8 cellular contexts compared by ENCODE assay signal in the genomic region with DNA sequence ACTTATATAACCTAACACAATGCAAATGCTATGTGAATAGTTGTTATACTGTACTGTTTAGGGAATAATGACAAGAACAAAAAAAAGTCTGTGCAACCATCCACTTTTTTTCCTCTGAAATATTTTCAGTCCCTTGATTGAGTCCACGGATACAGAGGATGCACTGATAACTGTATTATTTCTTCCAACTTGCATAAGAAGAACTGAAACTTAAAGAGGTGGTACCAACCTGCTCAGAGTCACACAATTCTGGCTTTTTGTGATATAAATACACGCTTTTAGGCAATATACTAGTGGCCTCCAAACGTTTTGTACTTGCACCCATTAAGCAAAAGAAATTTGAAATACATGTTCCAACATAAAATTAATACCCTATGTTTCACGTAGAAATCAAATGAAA. TPM values are rescaled to one million over a fixed set of nuclear protein-coding genes. Genes with fewer than 3 reads are reported as not detected.
DNase-seq lines count a peak whose midpoint lies in the region; ATAC-seq and TF ChIP-seq lines count a peak whose summit lies in the region.

No MANE protein-coding gene starts in this region.

- H3K4me1 Mint-ChIP-seq in activated CD8-positive, alpha-beta T cell treated with anti-CD3 and anti-CD28 coated beads for 36 hours (ENCODE audit: low read depth), result peaks cover 32% of the 10 kb centered on the region

- H3K36me3 ChIP-seq in HCT116 (ENCODE audit: control insufficient read depth in 1 of 2, insufficient read depth in 2 of 2, low read length in 2 of 2) (no peaks in the 10 kb centered on the region), muscle layer of colon (ENCODE audit: insufficient read depth, low read length) (no peaks in the 10 kb centered on the region), vagina (no peaks in the 10 kb centered on the region)

- no peak overlapping the region for H2AFZ ChIP-seq in HCT116 (ENCODE audit: low read depth, low read length, poor library complexity, severe bottlenecking)

- H3K9me3 Mint-ChIP-seq in activated CD8-positive, alpha-beta T cell treated with anti-CD3 and anti-CD28 coated beads for 36 hours, result no peaks in the 10 kb centered on the region

- H3K9ac ChIP-seq in HCT116 (ENCODE audit: low read length), result peak overlapping the region; percentile 83
- H3K9ac ChIP-seq in muscle layer of colon (ENCODE audit: low read length), result peak overlapping the region; percentile 57

- CTCF ChIA-PET in HCT116 (lab: Charles Lee), result no interaction called here
- CTCF ChIA-PET in activated CD8-positive, alpha-beta T cell treated with anti-CD3 and anti-CD28 coated beads for 36 hours (lab: Charles Lee), result no interaction called here

- H3K27me3 ChIP-seq in HCT116 (ENCODE audit: insufficient read depth, low read length), result no peaks in the 10 kb centered on the region
- H3K27me3 ChIP-seq in muscle layer of colon (ENCODE audit: control insufficient read depth in 1 of 2, insufficient read depth in 2 of 2, low read length in 2 of 2), result no peaks in the 10 kb centered on the region
- H3K27me3 ChIP-seq in vagina, result no peaks in the 10 kb centered on the region

- H3K4me3 ChIP-seq in GM12864 (ENCODE audit: low read depth, low read length), result peak overlapping the region; percentile 64
- H3K4me3 ChIP-seq in HCT116 (replicated peaks in 1 of 2; ENCODE audit: low read depth in 1 of 2, low read length in 2 of 2), result peak overlapping the region; percentile 82 to 91
- peak overlapping the region in 1 of 2 donors; percentile 89 for H3K4me3 ChIP-seq in muscle layer of colon (ENCODE audit: low read depth in 1 of 2, low read length in 2 of 2)
- peak overlapping the region in 1 of 2 donors; percentile 75 for H3K4me3 ChIP-seq in vagina

- H3K9me3 ChIP-seq in HCT116 (ENCODE audit: control insufficient read depth in 1 of 2, insufficient read depth in 1 of 2, low read depth in 1 of 2, low read length in 2 of 2), result no peaks in the 10 kb centered on the region
- no peaks in the 10 kb centered on the region for H3K9me3 ChIP-seq in muscle layer of colon (ENCODE audit: low read length)
- H3K9me3 ChIP-seq in vagina, result no peaks in the 10 kb centered on the region

- peaks cover 9% of the 10 kb centered on the region for H3K36me3 Mint-ChIP-seq in activated CD8-positive, alpha-beta T cell treated with anti-CD3 and anti-CD28 coated beads for 36 hours (ENCODE audit: low read depth)

- peaks cover 16 to 36% of the 10 kb centered on the region in 2 experiments; a peak in 3 of 4 replicates for H3K4me1 ChIP-seq in HCT116 (ENCODE audit: control insufficient read depth in 1 of 2, insufficient read depth in 2 of 2, low read length in 2 of 2)
- H3K4me1 ChIP-seq in muscle layer of colon (ENCODE audit: insufficient read depth, low read length), result peaks cover 11% of the 10 kb centered on the region
- peaks cover 25% of the 10 kb centered on the region for H3K4me1 ChIP-seq in vagina

- RAD21 ChIA-PET in HCT116 (lab: Charles Lee; ENCODE audit: low non-redundant PET in 1 of 2, low total read pairs in 2 of 2, uncharacterized antibody in 2 of 2, unreplicated experiment in 2 of 2), result no interaction called here

- ATAC-seq in HCT116, result no peak
- no peak for ATAC-seq in activated CD8-positive, alpha-beta T cell treated with anti-CD3 and anti-CD28 coated beads for 36 hours

- DNase-seq in GM12864 (ENCODE audit: low read depth) (no peak), HCT116 (ENCODE audit: low read depth, low spot score) (no peak), mucosa of gallbladder (ENCODE audit: low spot score) (no peak), kidney glomerular epithelial cell (lab: John Stamatoyannopoulos, UW) (no peak), vagina (ENCODE audit: extremely low spot score in 2 of 2) (no peak), NCI-H510A treated with DMSO at 0.1 percent for 48 hours (lab: John Stamatoyannopoulos, UW) (no peak)
- DNase-seq in activated CD8-positive, alpha-beta T cell treated with anti-CD3 and anti-CD28 coated beads for 36 hours, result no peak

- no peaks in the 10 kb centered on the region for H3K9me2 ChIP-seq in HCT116 (ENCODE audit: insufficient read depth)

- no peak overlapping the region for H3K27ac ChIP-seq in HCT116 (ENCODE audit: low read depth, low read length)
- H3K27ac ChIP-seq in muscle layer of colon (ENCODE audit: low read depth, low read length), result no peak overlapping the region
- no peak overlapping the region for H3K27ac ChIP-seq in vagina

- peak overlapping the region; percentile 97 for H3K4me3 Mint-ChIP-seq in activated CD8-positive, alpha-beta T cell treated with anti-CD3 and anti-CD28 coated beads for 36 hours

- H3K4me2 ChIP-seq in HCT116 (ENCODE audit: low read length), result peak overlapping the region; percentile 82

- BruUV-seq in HCT116 (replicated peaks; lab: Mats Ljungman, UMichigan), result no TSS peak

- POLR2A ChIA-PET in HCT116 (lab: Charles Lee), result no interaction called here
- POLR2A ChIA-PET in activated CD8-positive, alpha-beta T cell treated with anti-CD3 and anti-CD28 coated beads for 36 hours (lab: Charles Lee), result no interaction called here

- no peaks in the 10 kb centered on the region; the same call in 1 of the 2 replicates for H4K20me1 ChIP-seq in HCT116 (ENCODE audit: insufficient read depth)

- peaks cover 87% of the 10 kb centered on the region for H3K79me2 ChIP-seq in HCT116 (ENCODE audit: insufficient read depth, low read length)

- TF ChIP-seq CTCF in GM12864 (IDR thresholded peaks at IDR 0.05; ENCODE audit: low read depth, low read length, missing control alignments) (no peak), HCT116 (IDR thresholded peaks at IDR 0.05 in 2 of 3, conservative IDR thresholded peaks at IDR 0.05 in 1 of 3; ENCODE audit: borderline replicate concordance in 1 of 3, insufficient read depth in 1 of 3, low read depth in 2 of 3, low read length in 2 of 3) (no peak), vagina (IDR thresholded peaks at IDR 0.05) (no peak)
- TF ChIP-seq CTCF in activated CD8-positive, alpha-beta T cell treated with anti-CD3 and anti-CD28 coated beads for 36 hours (IDR thresholded peaks at IDR 0.05), result no peak

- no peak overlapping the region for H3K27ac Mint-ChIP-seq in activated CD8-positive, alpha-beta T cell treated with anti-CD3 and anti-CD28 coated beads for 36 hours

- TF ChIP-seq POLR2A in HCT116 (IDR thresholded peaks at IDR 0.05; ENCODE audit: borderline replicate concordance, extremely low read depth, insufficient read depth, insufficient read length) (no peak), vagina (IDR thresholded peaks at IDR 0.05) (no peak)

- intact Hi-C loops in HCT116 (cut with micrococcal nuclease), result loop anchor here (5.0 kb wide), 1 partner anchor 125 kb away; a partner anchor contains a TSS
- intact Hi-C loops in activated CD8-positive, alpha-beta T cell treated with anti-CD3 and anti-CD28 coated beads for 36 hours (cut with micrococcal nuclease), result no loop called here
- intact Hi-C loops in vagina (cut with DNase I), result loop anchor here (10.0 kb wide), 1 partner anchor 1087 kb away; a partner anchor contains a TSS

- H3K27me3 Mint-ChIP-seq in activated CD8-positive, alpha-beta T cell treated with anti-CD3 and anti-CD28 coated beads for 36 hours, result no peaks in the 10 kb centered on the region

- TF ChIP-seq RAD21 in HCT116 (IDR thresholded peaks at IDR 0.05; ENCODE audit: low read depth), result no peak

TF ChIP-seq in HCT116, 20 proteins besides CTCF, POLR2A, EP300 and RAD21:
- no peak for TF ChIP-seq FOSL1 (IDR thresholded peaks at IDR 0.05; ENCODE audit: low read depth)
- TF ChIP-seq, protein P1, sequence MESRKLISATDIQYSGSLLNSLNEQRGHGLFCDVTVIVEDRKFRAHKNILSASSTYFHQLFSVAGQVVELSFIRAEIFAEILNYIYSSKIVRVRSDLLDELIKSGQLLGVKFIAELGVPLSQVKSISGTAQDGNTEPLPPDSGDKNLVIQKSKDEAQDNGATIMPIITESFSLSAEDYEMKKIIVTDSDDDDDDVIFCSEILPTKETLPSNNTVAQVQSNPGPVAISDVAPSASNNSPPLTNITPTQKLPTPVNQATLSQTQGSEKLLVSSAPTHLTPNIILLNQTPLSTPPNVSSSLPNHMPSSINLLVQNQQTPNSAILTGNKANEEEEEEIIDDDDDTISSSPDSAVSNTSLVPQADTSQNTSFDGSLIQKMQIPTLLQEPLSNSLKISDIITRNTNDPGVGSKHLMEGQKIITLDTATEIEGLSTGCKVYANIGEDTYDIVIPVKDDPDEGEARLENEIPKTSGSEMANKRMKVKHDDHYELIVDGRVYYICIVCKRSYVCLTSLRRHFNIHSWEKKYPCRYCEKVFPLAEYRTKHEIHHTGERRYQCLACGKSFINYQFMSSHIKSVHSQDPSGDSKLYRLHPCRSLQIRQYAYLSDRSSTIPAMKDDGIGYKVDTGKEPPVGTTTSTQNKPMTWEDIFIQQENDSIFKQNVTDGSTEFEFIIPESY (IDR thresholded peaks at IDR 0.05; ENCODE audit: extremely low read depth, insufficient replicate concordance, low read length), result no peak
- no peak for TF ChIP-seq YY1 (IDR thresholded peaks at IDR 0.05; ENCODE audit: extremely low read depth, insufficient replicate concordance, low read depth, low read length)
- TF ChIP-seq SIN3A (IDR thresholded peaks at IDR 0.05; ENCODE audit: low read depth), result no peak
- TF ChIP-seq CEBPB (IDR thresholded peaks at IDR 0.05; ENCODE audit: low read depth), result no peak
- no peak for TF ChIP-seq SP1 (IDR thresholded peaks at IDR 0.05; ENCODE audit: low read depth)
- TF ChIP-seq ZNF274 (IDR thresholded peaks at IDR 0.05; ENCODE audit: low read depth, low read length), result no peak
- TF ChIP-seq, protein P2, sequence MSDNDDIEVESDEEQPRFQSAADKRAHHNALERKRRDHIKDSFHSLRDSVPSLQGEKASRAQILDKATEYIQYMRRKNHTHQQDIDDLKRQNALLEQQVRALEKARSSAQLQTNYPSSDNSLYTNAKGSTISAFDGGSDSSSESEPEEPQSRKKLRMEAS (IDR thresholded peaks at IDR 0.05), result no peak
- no peak for TF ChIP-seq EGR1 (IDR thresholded peaks at IDR 0.05; ENCODE audit: low read depth)
- no peak for TF ChIP-seq TCF7L2 (IDR thresholded peaks at IDR 0.05; ENCODE audit: borderline replicate concordance, extremely low read depth, insufficient read depth, insufficient read length)
- TF ChIP-seq SRF (IDR thresholded peaks at IDR 0.05; ENCODE audit: low read depth), result no peak
- no peak for TF ChIP-seq EZH2phosphoT487 (IDR thresholded peaks at IDR 0.05; ENCODE audit: borderline replicate concordance)
- no peak for TF ChIP-seq EZH2 (IDR thresholded peaks at IDR 0.05)
TF ChIP-seq in HCT116: peak in this region for 0.

RNA-seq across cellular contexts. Expression of a gene that starts 1.3 kb away (rescaled TPM):
- total RNA-seq in HCT116 (2021; ENCODE audit: unreplicated experiment) (26.4 TPM), mucosa of gallbladder (13.9 TPM), vagina (33.6 TPM)
- polyA plus RNA-seq in HCT116 (2012), result 6.1 and 10.1 TPM in 2 replicates
- 10 to 100 TPM; 19.7 to 19.9 TPM for total RNA-seq in activated CD8-positive, alpha-beta T cell treated with anti-CD3 and anti-CD28 coated beads for 36 hours

RNA-seq across cellular contexts. Expression of a gene that starts 1.7 kb away (rescaled TPM):
- total RNA-seq in HCT116 (2021; ENCODE audit: unreplicated experiment) (19.7 TPM), mucosa of gallbladder (8.6 TPM), vagina (9.6 TPM)
- polyA plus RNA-seq in HCT116 (2012), result 7.4 and 7.8 TPM in 2 replicates
- total RNA-seq in activated CD8-positive, alpha-beta T cell treated with anti-CD3 and anti-CD28 coated beads for 36 hours, result 10 to 100 TPM; 19.8 to 27.6 TPM
